ENCODE assay signal across 1 cellular context in genomic region chr14:103897075-103897947, GRCh38.
A peak's percentile ranks its signal among the peaks of the same experiment; 100 is the strongest.
TF ChIP-seq lines count a peak whose summit lies in the region.

No MANE protein-coding gene starts in this region.

TF ChIP-seq in HepG2, 621 proteins besides CTCF, POLR2A, EP300 and RAD21 (continued from another document and continues in another):
- TF ChIP-seq, protein P1, sequence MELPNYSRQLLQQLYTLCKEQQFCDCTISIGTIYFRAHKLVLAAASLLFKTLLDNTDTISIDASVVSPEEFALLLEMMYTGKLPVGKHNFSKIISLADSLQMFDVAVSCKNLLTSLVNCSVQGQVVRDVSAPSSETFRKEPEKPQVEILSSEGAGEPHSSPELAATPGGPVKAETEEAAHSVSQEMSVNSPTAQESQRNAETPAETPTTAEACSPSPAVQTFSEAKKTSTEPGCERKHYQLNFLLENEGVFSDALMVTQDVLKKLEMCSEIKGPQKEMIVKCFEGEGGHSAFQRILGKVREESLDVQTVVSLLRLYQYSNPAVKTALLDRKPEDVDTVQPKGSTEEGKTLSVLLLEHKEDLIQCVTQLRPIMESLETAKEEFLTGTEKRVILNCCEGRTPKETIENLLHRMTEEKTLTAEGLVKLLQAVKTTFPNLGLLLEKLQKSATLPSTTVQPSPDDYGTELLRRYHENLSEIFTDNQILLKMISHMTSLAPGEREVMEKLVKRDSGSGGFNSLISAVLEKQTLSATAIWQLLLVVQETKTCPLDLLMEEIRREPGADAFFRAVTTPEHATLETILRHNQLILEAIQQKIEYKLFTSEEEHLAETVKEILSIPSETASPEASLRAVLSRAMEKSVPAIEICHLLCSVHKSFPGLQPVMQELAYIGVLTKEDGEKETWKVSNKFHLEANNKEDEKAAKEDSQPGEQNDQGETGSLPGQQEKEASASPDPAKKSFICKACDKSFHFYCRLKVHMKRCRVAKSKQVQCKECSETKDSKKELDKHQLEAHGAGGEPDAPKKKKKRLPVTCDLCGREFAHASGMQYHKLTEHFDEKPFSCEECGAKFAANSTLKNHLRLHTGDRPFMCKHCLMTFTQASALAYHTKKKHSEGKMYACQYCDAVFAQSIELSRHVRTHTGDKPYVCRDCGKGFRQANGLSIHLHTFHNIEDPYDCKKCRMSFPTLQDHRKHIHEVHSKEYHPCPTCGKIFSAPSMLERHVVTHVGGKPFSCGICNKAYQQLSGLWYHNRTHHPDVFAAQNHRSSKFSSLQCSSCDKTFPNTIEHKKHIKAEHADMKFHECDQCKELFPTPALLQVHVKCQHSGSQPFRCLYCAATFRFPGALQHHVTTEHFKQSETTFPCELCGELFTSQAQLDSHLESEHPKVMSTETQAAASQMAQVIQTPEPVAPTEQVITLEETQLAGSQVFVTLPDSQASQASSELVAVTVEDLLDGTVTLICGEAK (IDR thresholded peaks at IDR 0.05): no peak
- TF ChIP-seq, protein P1 (CRISPR knock-in tag; IDR thresholded peaks at IDR 0.05): no peak
- TF ChIP-seq ZNF414 (CRISPR knock-in tag; IDR thresholded peaks at IDR 0.05) (no peak), HNRNPK (IDR thresholded peaks at IDR 0.05; ENCODE audit: low read depth, low read length, poor library complexity, severe bottlenecking) (no peak), ZMYM4 (CRISPR knock-in tag; IDR thresholded peaks at IDR 0.05) (no peak), FOXA3 (CRISPR knock-in tag; IDR thresholded peaks at IDR 0.05) (0 out of 2 replicates have a peak, but pooled peaks have one; percentile 28), BCL6 (CRISPR knock-in tag; IDR thresholded peaks at IDR 0.05) (peak; percentile 38; the same call in 1 of the 2 replicates), PHF21A (CRISPR knock-in tag; IDR thresholded peaks at IDR 0.05) (0 out of 2 replicates have a peak, but pooled peaks have one; percentile 24), RORA (CRISPR knock-in tag; IDR thresholded peaks at IDR 0.05) (no peak), GATAD1 (CRISPR knock-in tag; IDR thresholded peaks at IDR 0.05) (no peak), ZNF687 (CRISPR knock-in tag; IDR thresholded peaks at IDR 0.05) (peak; percentile 67), ZBTB3 (CRISPR knock-in tag; IDR thresholded peaks at IDR 0.05; ENCODE audit: borderline replicate concordance, low read depth) (no peak)
- TF ChIP-seq, protein P2, sequence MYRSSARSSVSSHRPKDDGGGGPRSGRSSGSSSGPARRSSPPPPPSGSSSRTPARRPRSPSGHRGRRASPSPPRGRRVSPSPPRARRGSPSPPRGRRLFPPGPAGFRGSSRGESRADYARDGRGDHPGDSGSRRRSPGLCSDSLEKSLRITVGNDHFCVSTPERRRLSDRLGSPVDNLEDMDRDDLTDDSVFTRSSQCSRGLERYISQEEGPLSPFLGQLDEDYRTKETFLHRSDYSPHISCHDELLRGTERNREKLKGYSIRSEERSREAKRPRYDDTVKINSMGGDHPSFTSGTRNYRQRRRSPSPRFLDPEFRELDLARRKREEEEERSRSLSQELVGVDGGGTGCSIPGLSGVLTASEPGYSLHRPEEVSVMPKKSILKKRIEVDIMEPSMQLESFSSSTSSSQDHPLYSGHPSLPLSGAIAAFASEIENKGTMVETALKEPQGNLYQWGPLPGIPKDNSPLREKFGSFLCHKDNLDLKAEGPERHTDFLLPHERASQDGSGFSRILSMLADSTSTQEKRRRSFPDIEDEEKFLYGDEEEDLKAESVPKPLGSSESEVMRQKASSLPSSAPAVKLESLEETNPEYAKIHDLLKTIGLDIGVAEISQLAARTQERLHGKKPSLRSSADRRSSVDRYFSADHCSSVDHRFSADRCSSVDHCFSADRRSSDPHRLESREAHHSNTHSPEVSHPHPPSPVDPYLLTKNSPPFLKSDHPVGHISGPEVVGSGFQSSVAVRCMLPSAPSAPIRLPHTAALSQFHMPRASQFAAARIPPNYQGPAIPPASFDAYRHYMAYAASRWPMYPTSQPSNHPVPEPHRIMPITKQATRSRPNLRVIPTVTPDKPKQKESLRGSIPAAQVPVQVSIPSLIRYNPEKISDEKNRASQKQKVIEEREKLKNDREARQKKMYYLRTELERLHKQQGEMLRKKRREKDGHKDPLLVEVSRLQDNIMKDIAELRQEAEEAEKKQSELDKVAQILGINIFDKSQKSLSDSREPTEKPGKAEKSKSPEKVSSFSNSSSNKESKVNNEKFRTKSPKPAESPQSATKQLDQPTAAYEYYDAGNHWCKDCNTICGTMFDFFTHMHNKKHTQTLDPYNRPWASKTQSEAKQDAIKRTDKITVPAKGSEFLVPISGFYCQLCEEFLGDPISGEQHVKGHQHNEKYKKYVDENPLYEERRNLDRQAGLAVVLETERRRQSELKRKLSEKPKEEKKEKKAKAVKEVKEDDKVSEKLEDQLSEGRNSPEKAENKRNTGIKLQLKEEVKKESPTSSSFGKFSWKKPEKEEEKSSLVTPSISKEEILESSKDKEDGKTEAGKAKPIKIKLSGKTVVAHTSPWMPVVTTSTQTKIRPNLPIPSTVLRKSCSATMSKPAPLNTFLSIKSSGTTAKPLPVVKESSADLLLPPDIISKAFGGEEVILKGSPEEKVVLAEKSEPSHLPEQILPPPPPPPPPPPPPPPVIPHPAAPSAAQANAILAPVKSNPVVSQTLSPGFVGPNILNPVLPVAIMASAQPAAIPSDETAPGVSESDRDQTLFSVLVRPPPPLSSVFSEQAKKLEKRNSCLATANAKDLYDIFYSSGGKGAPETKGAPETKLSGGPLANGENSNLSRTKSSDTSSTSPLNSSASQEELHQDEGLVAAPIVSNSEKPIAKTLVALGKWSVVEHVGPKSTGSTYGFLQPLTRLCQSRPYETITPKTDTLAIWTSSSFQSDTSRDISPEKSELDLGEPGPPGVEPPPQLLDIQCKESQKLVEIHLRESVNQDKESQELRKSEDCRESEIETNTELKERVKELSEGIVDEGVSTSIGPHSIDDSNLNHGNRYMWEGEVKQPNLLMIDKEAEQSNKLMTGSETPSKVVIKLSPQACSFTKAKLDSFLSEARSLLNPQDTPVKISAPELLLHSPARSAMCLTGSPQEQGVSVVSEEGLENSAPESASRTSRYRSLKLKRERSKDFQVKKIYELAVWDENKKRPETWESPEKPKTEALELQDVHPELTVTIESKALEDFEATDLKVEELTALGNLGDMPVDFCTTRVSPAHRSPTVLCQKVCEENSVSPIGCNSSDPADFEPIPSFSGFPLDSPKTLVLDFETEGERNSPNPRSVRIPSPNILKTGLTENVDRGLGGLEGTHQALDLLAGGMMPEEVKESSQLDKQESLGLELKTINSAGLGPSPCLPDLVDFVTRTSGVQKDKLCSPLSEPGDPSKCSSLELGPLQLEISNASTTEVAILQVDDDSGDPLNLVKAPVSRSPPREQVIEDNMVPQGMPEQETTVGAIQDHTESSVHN (CRISPR knock-in tag; IDR thresholded peaks at IDR 0.05): no peak
- TF ChIP-seq, protein P3, sequence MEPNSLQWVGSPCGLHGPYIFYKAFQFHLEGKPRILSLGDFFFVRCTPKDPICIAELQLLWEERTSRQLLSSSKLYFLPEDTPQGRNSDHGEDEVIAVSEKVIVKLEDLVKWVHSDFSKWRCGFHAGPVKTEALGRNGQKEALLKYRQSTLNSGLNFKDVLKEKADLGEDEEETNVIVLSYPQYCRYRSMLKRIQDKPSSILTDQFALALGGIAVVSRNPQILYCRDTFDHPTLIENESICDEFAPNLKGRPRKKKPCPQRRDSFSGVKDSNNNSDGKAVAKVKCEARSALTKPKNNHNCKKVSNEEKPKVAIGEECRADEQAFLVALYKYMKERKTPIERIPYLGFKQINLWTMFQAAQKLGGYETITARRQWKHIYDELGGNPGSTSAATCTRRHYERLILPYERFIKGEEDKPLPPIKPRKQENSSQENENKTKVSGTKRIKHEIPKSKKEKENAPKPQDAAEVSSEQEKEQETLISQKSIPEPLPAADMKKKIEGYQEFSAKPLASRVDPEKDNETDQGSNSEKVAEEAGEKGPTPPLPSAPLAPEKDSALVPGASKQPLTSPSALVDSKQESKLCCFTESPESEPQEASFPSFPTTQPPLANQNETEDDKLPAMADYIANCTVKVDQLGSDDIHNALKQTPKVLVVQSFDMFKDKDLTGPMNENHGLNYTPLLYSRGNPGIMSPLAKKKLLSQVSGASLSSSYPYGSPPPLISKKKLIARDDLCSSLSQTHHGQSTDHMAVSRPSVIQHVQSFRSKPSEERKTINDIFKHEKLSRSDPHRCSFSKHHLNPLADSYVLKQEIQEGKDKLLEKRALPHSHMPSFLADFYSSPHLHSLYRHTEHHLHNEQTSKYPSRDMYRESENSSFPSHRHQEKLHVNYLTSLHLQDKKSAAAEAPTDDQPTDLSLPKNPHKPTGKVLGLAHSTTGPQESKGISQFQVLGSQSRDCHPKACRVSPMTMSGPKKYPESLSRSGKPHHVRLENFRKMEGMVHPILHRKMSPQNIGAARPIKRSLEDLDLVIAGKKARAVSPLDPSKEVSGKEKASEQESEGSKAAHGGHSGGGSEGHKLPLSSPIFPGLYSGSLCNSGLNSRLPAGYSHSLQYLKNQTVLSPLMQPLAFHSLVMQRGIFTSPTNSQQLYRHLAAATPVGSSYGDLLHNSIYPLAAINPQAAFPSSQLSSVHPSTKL (CRISPR knock-in tag; IDR thresholded peaks at IDR 0.05): peak; percentile 27; the same call in 1 of the 2 replicates
- TF ChIP-seq, protein P4, sequence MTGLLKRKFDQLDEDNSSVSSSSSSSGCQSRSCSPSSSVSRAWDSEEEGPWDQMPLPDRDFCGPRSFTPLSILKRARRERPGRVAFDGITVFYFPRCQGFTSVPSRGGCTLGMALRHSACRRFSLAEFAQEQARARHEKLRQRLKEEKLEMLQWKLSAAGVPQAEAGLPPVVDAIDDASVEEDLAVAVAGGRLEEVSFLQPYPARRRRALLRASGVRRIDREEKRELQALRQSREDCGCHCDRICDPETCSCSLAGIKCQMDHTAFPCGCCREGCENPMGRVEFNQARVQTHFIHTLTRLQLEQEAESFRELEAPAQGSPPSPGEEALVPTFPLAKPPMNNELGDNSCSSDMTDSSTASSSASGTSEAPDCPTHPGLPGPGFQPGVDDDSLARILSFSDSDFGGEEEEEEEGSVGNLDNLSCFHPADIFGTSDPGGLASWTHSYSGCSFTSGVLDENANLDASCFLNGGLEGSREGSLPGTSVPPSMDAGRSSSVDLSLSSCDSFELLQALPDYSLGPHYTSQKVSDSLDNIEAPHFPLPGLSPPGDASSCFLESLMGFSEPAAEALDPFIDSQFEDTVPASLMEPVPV (CRISPR knock-in tag; IDR thresholded peaks at IDR 0.05): no peak
- TF ChIP-seq, protein P5, sequence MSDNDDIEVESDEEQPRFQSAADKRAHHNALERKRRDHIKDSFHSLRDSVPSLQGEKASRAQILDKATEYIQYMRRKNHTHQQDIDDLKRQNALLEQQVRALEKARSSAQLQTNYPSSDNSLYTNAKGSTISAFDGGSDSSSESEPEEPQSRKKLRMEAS (IDR thresholded peaks at IDR 0.05): peak; percentile 50; the same call in 1 of the 2 replicates
- TF ChIP-seq, protein P6, sequence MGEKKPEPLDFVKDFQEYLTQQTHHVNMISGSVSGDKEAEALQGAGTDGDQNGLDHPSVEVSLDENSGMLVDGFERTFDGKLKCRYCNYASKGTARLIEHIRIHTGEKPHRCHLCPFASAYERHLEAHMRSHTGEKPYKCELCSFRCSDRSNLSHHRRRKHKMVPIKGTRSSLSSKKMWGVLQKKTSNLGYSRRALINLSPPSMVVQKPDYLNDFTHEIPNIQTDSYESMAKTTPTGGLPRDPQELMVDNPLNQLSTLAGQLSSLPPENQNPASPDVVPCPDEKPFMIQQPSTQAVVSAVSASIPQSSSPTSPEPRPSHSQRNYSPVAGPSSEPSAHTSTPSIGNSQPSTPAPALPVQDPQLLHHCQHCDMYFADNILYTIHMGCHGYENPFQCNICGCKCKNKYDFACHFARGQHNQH (CRISPR knock-in tag; IDR thresholded peaks at IDR 0.05): 0 out of 2 replicates have a peak, but pooled peaks have one; percentile 27
